In the genomic region with DNA sequence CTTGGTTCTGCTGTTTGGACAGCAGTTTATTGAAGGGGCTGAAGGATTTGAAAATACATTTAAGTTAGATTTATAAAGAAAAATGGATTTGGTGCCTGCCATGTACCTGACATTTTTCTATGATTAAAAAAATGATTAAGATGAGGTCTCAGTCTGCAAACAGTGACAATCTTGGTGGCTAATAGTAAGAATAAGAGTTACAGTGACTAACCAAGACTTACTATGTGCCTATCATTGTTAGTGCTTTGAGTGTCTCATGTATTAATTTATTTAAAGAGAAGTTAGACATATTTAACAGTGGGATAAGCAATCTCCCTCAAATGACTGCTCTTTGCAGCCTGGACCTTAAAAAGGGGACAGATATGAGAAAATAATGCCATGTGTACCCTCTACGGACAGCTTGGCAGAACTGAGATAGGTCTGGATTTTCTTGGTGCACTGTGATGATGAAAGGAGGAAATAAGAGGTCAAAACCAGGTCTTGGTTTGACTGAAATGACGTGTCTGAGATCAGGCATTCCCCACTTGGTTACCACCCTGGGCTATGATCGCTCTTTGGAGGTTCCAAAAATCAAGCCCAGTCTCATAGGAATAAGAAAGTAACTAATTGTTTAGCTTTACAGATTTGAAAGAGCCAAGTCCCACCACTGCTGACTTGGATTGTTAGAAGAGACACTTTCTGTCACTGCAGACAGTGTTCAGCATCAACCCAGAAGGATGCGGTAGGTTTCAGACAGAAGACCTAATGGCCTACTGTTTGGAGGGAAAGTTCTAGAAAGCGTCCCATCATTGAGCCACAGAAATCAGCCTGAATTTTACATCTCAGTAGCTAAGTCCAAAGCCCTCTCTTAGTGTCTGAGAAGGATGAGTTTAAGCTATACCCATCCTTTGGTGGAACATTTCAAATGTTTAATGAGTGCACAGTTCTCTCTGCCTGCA, we compare ENCODE assay signal across 8 cellular contexts. TPM values are rescaled to one million over a fixed set of nuclear protein-coding genes. Genes with fewer than 3 reads are reported as not detected.
A peak's percentile ranks its signal among the peaks of the same experiment; 100 is the strongest.
DNase-seq lines count a peak whose midpoint lies in the region; ATAC-seq and TF ChIP-seq lines count a peak whose summit lies in the region.

No MANE protein-coding gene starts in this region.

- no peak for TF ChIP-seq CTCF in dorsolateral prefrontal cortex (IDR thresholded peaks at IDR 0.05 in 54 of 56, conservative IDR thresholded peaks at IDR 0.05 in 2 of 56; ENCODE audit: low read depth in 1 of 56, partially characterized antibody in 56 of 56)
- TF ChIP-seq CTCF in glutamatergic neuron (IDR thresholded peaks at IDR 0.05; ENCODE audit: partially characterized antibody, unreplicated experiment) = no peak
- no peak for TF ChIP-seq CTCF in nephron progenitor cell (IDR thresholded peaks at IDR 0.05)

- DNase-seq in RPMI8226 (peak; percentile 3), dorsolateral prefrontal cortex (no peak), glutamatergic neuron (no peak), nephron progenitor cell (no peak), RKO (ENCODE audit: low spot score) (no peak)

- H3K36me3 Mint-ChIP-seq in glutamatergic neuron (ENCODE audit: unreplicated experiment) (peaks cover 7% of the 10 kb centered on the region), nephron progenitor cell (ENCODE audit: low read depth) (peaks cover 33% of the 10 kb centered on the region)

- H3K9me3 Mint-ChIP-seq in glutamatergic neuron (ENCODE audit: unreplicated experiment) (peaks cover 10% of the 10 kb centered on the region), nephron progenitor cell (peaks cover 37% of the 10 kb centered on the region)

- intact Hi-C loops in dorsolateral prefrontal cortex (cut with DNase I) = no loop called here

- ATAC-seq in GM18907 (IDR thresholded peaks at IDR 0.05; ENCODE audit: unreplicated experiment) (peak; percentile 71), HG02623 (IDR thresholded peaks at IDR 0.05; ENCODE audit: unreplicated experiment) (peak; percentile 49)

- H3K4me1 ChIP-seq in muscle layer of duodenum (ENCODE audit: control insufficient read depth in 1 of 2, insufficient read depth in 2 of 2, low read length in 2 of 2) = peaks cover 4 to 6% of the 10 kb centered on the region in 2 donors

- H3K27ac Mint-ChIP-seq in glutamatergic neuron (ENCODE audit: unreplicated experiment) (no peak overlapping the region), nephron progenitor cell (no peak overlapping the region)

- H3K27me3 Mint-ChIP-seq in glutamatergic neuron (ENCODE audit: unreplicated experiment) = peaks cover 13% of the 10 kb centered on the region
- H3K27me3 Mint-ChIP-seq in nephron progenitor cell (ENCODE audit: low read depth, poor library complexity) = peaks cover 5% of the 10 kb centered on the region

- H3K4me1 Mint-ChIP-seq in glutamatergic neuron (ENCODE audit: low read depth, unreplicated experiment) = no peaks in the 10 kb centered on the region
- peaks cover 19% of the 10 kb centered on the region for H3K4me1 Mint-ChIP-seq in nephron progenitor cell

- peaks cover 0 to 4% of the 10 kb centered on the region in 2 donors for H3K36me3 ChIP-seq in muscle layer of duodenum (ENCODE audit: control insufficient read depth in 1 of 2, insufficient read depth in 2 of 2, low read length in 2 of 2)

- no peaks in the 10 kb centered on the region for H3K27me3 ChIP-seq in muscle layer of duodenum (ENCODE audit: low read depth, low read length)
- H3K27me3 ChIP-seq in dorsolateral prefrontal cortex = no peaks in the 10 kb centered on the region

- H3K4me3 Mint-ChIP-seq in glutamatergic neuron (ENCODE audit: unreplicated experiment) (no peak overlapping the region), nephron progenitor cell (no peak overlapping the region)

- peaks cover 0 to 7% of the 10 kb centered on the region in 2 donors for H3K9me3 ChIP-seq in muscle layer of duodenum (ENCODE audit: control insufficient read depth in 1 of 2, low read length in 2 of 2)

- peak overlapping the region; percentile 8 for H3K27ac ChIP-seq in muscle layer of duodenum (ENCODE audit: low read length)
- peak overlapping the region in 9 of 59 donors; percentile 5 to 91 (median 22) for H3K27ac ChIP-seq in dorsolateral prefrontal cortex

- H3K4me3 ChIP-seq in muscle layer of duodenum (ENCODE audit: low read depth in 1 of 2, low read length in 2 of 2) (no peak overlapping the region), dorsolateral prefrontal cortex (peak overlapping the region in 1 of 59 donors; percentile 95)

RNA-seq across cellular contexts. Expression of gene CASP7, which starts 2.1 kb away (rescaled TPM):
- total RNA-seq in dorsolateral prefrontal cortex = 10 to 100 TPM in 57 of 120 experiments, 1 to 10 TPM in 63; 4.5 to 31.8 (median 9.8) TPM
- total RNA-seq in glutamatergic neuron (ENCODE audit: unreplicated experiment) = not detected

RNA-seq across cellular contexts. Expression of gene NRAP, which starts 18.0 kb away (rescaled TPM):
- total RNA-seq in dorsolateral prefrontal cortex (1 to 10 TPM in 4 of 120 experiments, under 1 TPM in 113, not detected in 3; 0.08 to 1.2 (median 0.38) TPM), glutamatergic neuron (ENCODE audit: unreplicated experiment) (not detected)
